ENCODE assay signal across 8 cellular contexts in genomic region chr19:11693505-11694499, GRCh38. TPM values are rescaled to one million over a fixed set of nuclear protein-coding genes. Genes with fewer than 3 reads are reported as not detected.
DNase-seq lines count a peak whose midpoint lies in the region; ATAC-seq, FAIRE-seq and TF ChIP-seq lines count a peak whose summit lies in the region.

No MANE protein-coding gene starts in this region.

- H3K27me3 Mint-ChIP-seq in CD4-positive, alpha-beta memory T cell, result peaks cover 33 to 37% of the 10 kb centered on the region in 2 donors
- no peaks in the 10 kb centered on the region for H3K27me3 Mint-ChIP-seq in neural crest cell (ENCODE audit: low read depth)

- H3K9me3 Mint-ChIP-seq in CD4-positive, alpha-beta memory T cell, result peaks cover 0 to 5% (median 0%) of the 10 kb centered on the region in 8 donors
- H3K9me3 Mint-ChIP-seq in neural crest cell, result peaks cover 7% of the 10 kb centered on the region

- no peak overlapping the region for H3K27ac Mint-ChIP-seq in CD4-positive, alpha-beta memory T cell
- peak overlapping the region; percentile 57 for H3K27ac Mint-ChIP-seq in neural crest cell (ENCODE audit: unreplicated experiment)

- no peaks in the 10 kb centered on the region for H3K36me3 ChIP-seq in CD4-positive, alpha-beta memory T cell (ENCODE audit: insufficient read depth, low read length)
- H3K36me3 ChIP-seq in RWPE2 (ENCODE audit: low read depth) (peaks cover 12% of the 10 kb centered on the region; the same call in 1 of the 2 replicates), endothelial cell of umbilical vein (ENCODE audit: control insufficient read depth in 2 of 2, extremely low read depth in 1 of 2, insufficient read depth in 2 of 2, low read length in 2 of 2) (no peaks in the 10 kb centered on the region)

- no peaks in the 10 kb centered on the region for H3K79me2 ChIP-seq in endothelial cell of umbilical vein (ENCODE audit: control insufficient read depth, insufficient read depth, low read length)

- peak overlapping the region; percentile 13 to 78 (median 62) for H3K4me3 Mint-ChIP-seq in CD4-positive, alpha-beta memory T cell
- H3K4me3 Mint-ChIP-seq in neural crest cell, result peak overlapping the region; percentile 99

- peaks cover 7% of the 10 kb centered on the region for H3K27me3 ChIP-seq in CD4-positive, alpha-beta memory T cell (ENCODE audit: insufficient read depth, low read length)
- H3K27me3 ChIP-seq in RWPE2 (ENCODE audit: insufficient read depth, poor library complexity, severe bottlenecking), result no peaks in the 10 kb centered on the region
- no peaks in the 10 kb centered on the region for H3K27me3 ChIP-seq in endothelial cell of umbilical vein (ENCODE audit: control insufficient read depth in 2 of 2, insufficient read depth in 2 of 2, low read length in 2 of 2)

- intact Hi-C loops in CD4-positive, alpha-beta memory T cell (cut with micrococcal nuclease), result no loop called here
- intact Hi-C loops in endothelial cell of umbilical vein (cut with micrococcal nuclease), result loop anchor here (2.0 kb wide), 2 partner anchors 45 to 73 kb away; partner anchors contain the start of genes ZNF441 and ZNF823

- no peak overlapping the region for H3K9ac ChIP-seq in endothelial cell of umbilical vein (replicated peaks; ENCODE audit: extremely low read depth, insufficient read depth, low read length)

- no peaks in the 10 kb centered on the region for H3K9me1 ChIP-seq in endothelial cell of umbilical vein (replicated peaks; ENCODE audit: control insufficient read depth, extremely low read depth, insufficient read depth, low read length)

- POLR2A ChIA-PET in CD4-positive, alpha-beta memory T cell (lab: Charles Lee; ENCODE audit: partially characterized antibody), result no interaction called here
- POLR2A ChIA-PET in HEK293T (lab: Yijun Ruan, JAX), result interaction anchor here (1.1 to 2.5 kb wide), 4 partner anchors 54 to 135 kb away, joined by 4 to 8 read pairs (median 5); partner anchors contain the start of gene ELOF1
- POLR2A ChIA-PET in endothelial cell of umbilical vein (lab: Charles Lee), result no interaction called here

- no peaks in the 10 kb centered on the region for H3K36me3 Mint-ChIP-seq in CD4-positive, alpha-beta memory T cell
- peaks cover 11% of the 10 kb centered on the region for H3K36me3 Mint-ChIP-seq in neural crest cell (ENCODE audit: low read depth)

- H3K4me3 ChIP-seq in CD4-positive, alpha-beta memory T cell (ENCODE audit: low read length in 2 of 2), result peak overlapping the region in 1 of 2 donors; percentile 55
- H3K4me3 ChIP-seq in RWPE2 (ENCODE audit: severe bottlenecking), result peak overlapping the region; percentile 88
- peak overlapping the region; percentile 66 to 93 (median 76) for H3K4me3 ChIP-seq in endothelial cell of umbilical vein (replicated peaks in 1 of 3; ENCODE audit: insufficient read depth in 1 of 3, low read depth in 1 of 3, low read length in 3 of 3)

- no peaks in the 10 kb centered on the region for H3K9me3 ChIP-seq in CD4-positive, alpha-beta memory T cell (ENCODE audit: control insufficient read depth in 1 of 2, low read length in 2 of 2)
- H3K9me3 ChIP-seq in RWPE2 (ENCODE audit: severe bottlenecking) (no peaks in the 10 kb centered on the region), endothelial cell of umbilical vein (replicated peaks; ENCODE audit: control insufficient read depth, insufficient read depth, low read length) (no peaks in the 10 kb centered on the region)

- dilution Hi-C loops in endothelial cell of umbilical vein (cut with MboI; ENCODE audit: extremely low pct_ligation_motif_present, low sequenced_read_pairs), result no loop called here

- peak overlapping the region; percentile 94 for H3K4me2 ChIP-seq in endothelial cell of umbilical vein (ENCODE audit: insufficient read depth, low read length)

- H2AFZ ChIP-seq in endothelial cell of umbilical vein (ENCODE audit: low read depth, low read length), result peak overlapping the region; percentile 99

- TF ChIP-seq CTCF in RWPE2 (IDR thresholded peaks at IDR 0.05; ENCODE audit: poor library complexity, severe bottlenecking), result peak; percentile 23
- no peak for TF ChIP-seq CTCF in endothelial cell of umbilical vein (IDR thresholded peaks at IDR 0.05; ENCODE audit: extremely low read depth in 1 of 2, insufficient read depth in 1 of 2, low read depth in 1 of 2, low read length in 2 of 2)
- TF ChIP-seq CTCF in neural crest cell (conservative IDR thresholded peaks at IDR 0.05), result no peak
- no peak for TF ChIP-seq CTCF in GM10266 (IDR thresholded peaks at IDR 0.05; ENCODE audit: control insufficient read depth, insufficient read depth, low read depth, missing control alignments)

- CTCF ChIA-PET in CD4-positive, alpha-beta memory T cell (lab: Charles Lee; ENCODE audit: partially characterized antibody), result no interaction called here
- CTCF ChIA-PET in HEK293T (lab: Yijun Ruan, JAX), result no interaction called here
- CTCF ChIA-PET in endothelial cell of umbilical vein (lab: Charles Lee), result no interaction called here

- H3K27ac ChIP-seq in CD4-positive, alpha-beta memory T cell (ENCODE audit: low read depth, low read length), result no peak overlapping the region
- H3K27ac ChIP-seq in RWPE2 (ENCODE audit: poor library complexity, severe bottlenecking), result peak overlapping the region; percentile 58
- no peak overlapping the region for H3K27ac ChIP-seq in endothelial cell of umbilical vein (ENCODE audit: insufficient read depth, low read depth, low read length)

- TF ChIP-seq POLR2A in endothelial cell of umbilical vein (IDR thresholded peaks at IDR 0.05; ENCODE audit: low read depth, low read length), result no peak

- FAIRE-seq in endothelial cell of umbilical vein (lab: Jason Lieb, UNC), result no peak

- DNase-seq in CD4-positive, alpha-beta memory T cell, result no peak
- DNase-seq in HEK293T (ENCODE audit: extremely low spot score) (peak; percentile 19), RWPE2 (ENCODE audit: low spot score) (no peak), endothelial cell of umbilical vein (ENCODE audit: low read depth, low spot score) (no peak), neural crest cell (ENCODE audit: low read depth, low spot score) (no peak), DMS79 treated with DMSO at 0.1 percent for 48 hours (lab: John Stamatoyannopoulos, UW) (no peak), GM10266 (ENCODE audit: extremely low spot score) (no peak)

- peaks cover 13% of the 10 kb centered on the region for H3K4me1 ChIP-seq in CD4-positive, alpha-beta memory T cell (ENCODE audit: insufficient read depth, low read length)
- no peaks in the 10 kb centered on the region for H3K4me1 ChIP-seq in RWPE2 (ENCODE audit: insufficient read depth, poor library complexity, severe bottlenecking)
- H3K4me1 ChIP-seq in endothelial cell of umbilical vein (ENCODE audit: control insufficient read depth, extremely low read depth, insufficient read depth, low read length), result peaks cover 2% of the 10 kb centered on the region

- peaks cover 9 to 14% (median 12%) of the 10 kb centered on the region in 4 donors for H3K4me1 Mint-ChIP-seq in CD4-positive, alpha-beta memory T cell
- peaks cover 24% of the 10 kb centered on the region for H3K4me1 Mint-ChIP-seq in neural crest cell

- no TSS peak for BruUV-seq in endothelial cell of umbilical vein (replicated peaks; lab: Mats Ljungman, UMichigan)

- no peaks in the 10 kb centered on the region for H4K20me1 ChIP-seq in endothelial cell of umbilical vein (replicated peaks; ENCODE audit: control insufficient read depth, extremely low read depth, insufficient read depth, low read length)

- ATAC-seq in RWPE2 (ENCODE audit: low read depth) (peak; percentile 76), GM21381 (IDR thresholded peaks at IDR 0.05; ENCODE audit: unreplicated experiment) (no peak)

TF ChIP-seq in HEK293T, 16 proteins besides CTCF, POLR2A, EP300 and RAD21:
- TF ChIP-seq L3MBTL2 (conservative IDR thresholded peaks at IDR 0.05), result peak; percentile 47
- TF ChIP-seq HDGF (IDR thresholded peaks at IDR 0.05; ENCODE audit: borderline replicate concordance), result no peak
- no peak for TF ChIP-seq TARDBP (IDR thresholded peaks at IDR 0.05)
- no peak for TF ChIP-seq FOXM1 (IDR thresholded peaks at IDR 0.05; ENCODE audit: borderline replicate concordance)

TF ChIP-seq in endothelial cell of umbilical vein, 7 proteins besides CTCF, POLR2A, EP300 and RAD21:
- TF ChIP-seq MYC (IDR thresholded peaks at IDR 0.05; ENCODE audit: low read depth, low read length) (no peak), EZH2 (IDR thresholded peaks at IDR 0.05; ENCODE audit: borderline replicate concordance, low read depth, low read length, severe bottlenecking) (no peak), POLR2AphosphoS5 (IDR thresholded peaks at IDR 0.05; ENCODE audit: insufficient read depth, low read depth, low read length) (no peak), FOS (IDR thresholded peaks at IDR 0.05; ENCODE audit: borderline replicate concordance, insufficient read depth, low read length) (no peak), MAX (IDR thresholded peaks at IDR 0.05; ENCODE audit: insufficient read depth, insufficient read length) (no peak), JUN (IDR thresholded peaks at IDR 0.05; ENCODE audit: borderline replicate concordance, insufficient read depth, insufficient read length, low read depth) (no peak), GATA2 (IDR thresholded peaks at IDR 0.05; ENCODE audit: insufficient read depth, insufficient read length, low read depth, low read length) (no peak)

RNA-seq across cellular contexts. Expression of gene ZNF823, which starts 44.9 kb away (rescaled TPM):
- total RNA-seq in CD4-positive, alpha-beta memory T cell, result 1 to 10 TPM; 4.6 to 5.4 TPM
- polyA plus RNA-seq in CD4-positive, alpha-beta memory T cell, result 1 to 10 TPM in 1 of 2 donors, under 1 TPM in 1; 0.92 to 5.3 TPM
- total RNA-seq in endothelial cell of umbilical vein (3.8 and 4.4 TPM in 2 replicates), neural crest cell (8.7 and 8.8 TPM in 2 replicates)
- 1.1 and 1.4 TPM in 2 replicates for polyA plus RNA-seq in endothelial cell of umbilical vein
- 2.3 and 2.6 TPM in 2 replicates for polyA plus RNA-seq in endothelial cell of umbilical vein (2011; cell fraction: cytosol; rRNA removed)
- 5.3 and 6.1 TPM in 2 replicates for polyA plus RNA-seq in endothelial cell of umbilical vein (2011; cell fraction: nucleus; rRNA removed)
- 3.7 and 4.2 TPM in 2 replicates for polyA plus RNA-seq in endothelial cell of umbilical vein (2012)
- 3.3 and 6.6 TPM in 2 replicates for polyA minus RNA-seq in endothelial cell of umbilical vein
- polyA minus RNA-seq in endothelial cell of umbilical vein (2011; cell fraction: cytosol; rRNA and poly(A)+ RNA removed), result 1.6 TPM
- polyA minus RNA-seq in endothelial cell of umbilical vein (2011; cell fraction: nucleus; rRNA and poly(A)+ RNA removed), result 3.8 TPM in 2 replicates
